Comparison of ENCODE assay signal across 19 cellular contexts in genomic region chr3:4343258-4343657, GRCh38. TPM values are rescaled to one million over a fixed set of nuclear protein-coding genes. Genes with fewer than 3 reads are reported as not detected.
A peak's percentile ranks its signal among the peaks of the same experiment; 100 is the strongest.
DNase-seq lines count a peak whose midpoint lies in the region; FAIRE-seq and TF ChIP-seq lines count a peak whose summit lies in the region.
"Had no signal": no experiment of that assay in that cellular context is flagged by ENCODE, and none has a peak within 500 bp of the region (broad histone marks: within the 10 kb centered on the region; RNA-seq: fewer than 3 reads in every experiment).

No MANE protein-coding gene starts in this region.

- TF ChIP-seq CTCF in MCF 10A (IDR thresholded peaks at IDR 0.05; ENCODE audit: unreplicated experiment) (no peak), breast epithelium (IDR thresholded peaks at IDR 0.05) (no peak), fibroblast of lung (conservative IDR thresholded peaks at IDR 0.05 in 1 of 2, IDR thresholded peaks at IDR 0.05 in 1 of 2; ENCODE audit: low read depth in 1 of 2, low read length in 2 of 2) (no peak), Caco-2 (IDR thresholded peaks at IDR 0.05; ENCODE audit: insufficient read depth in 1 of 2, low read depth in 1 of 2, low read length in 1 of 2, severe bottlenecking in 1 of 2, unreplicated experiment in 1 of 2) (no peak)

- DNase-seq in MCF 10A (ENCODE audit: unreplicated experiment) (peak; percentile 3), breast epithelium (ENCODE audit: low spot score in 2 of 2) (no peak), RPMI7951 (ENCODE audit: low read depth) (peak; percentile 76), fibroblast of lung (ENCODE audit: low read depth in 2 of 2) (peak; percentile 17 to 92), SKM-1 (lab: John Stamatoyannopoulos, UW; ENCODE audit: unreplicated experiment) (no peak), Caco-2 (no peak), RPMI8226 (no peak), GM19239 (ENCODE audit: insufficient read length, low spot score) (no peak)
- DNase-seq: ACHN; NCI-H187 treated with DMSO at 0.1 percent for 48 hours; NCI-H82; stimulated activated CD4-positive, alpha-beta T cell treated with anti-CD3 and anti-CD28 coated beads, Interleukin-15, amount 100 ng/mL, for 24 hours had no signal

- no peaks in the 10 kb centered on the region for H4K20me1 ChIP-seq in fibroblast of lung (ENCODE audit: control insufficient read depth, extremely low read depth, insufficient read depth, low read length)

- H3K9me3 ChIP-seq in breast epithelium, result no peaks in the 10 kb centered on the region
- no peaks in the 10 kb centered on the region for H3K9me3 ChIP-seq in fibroblast of lung (ENCODE audit: control insufficient read depth, insufficient read depth, low read depth, low read length)
- no peaks in the 10 kb centered on the region for H3K9me3 ChIP-seq in Caco-2
- H3K9me3 ChIP-seq: esophagus muscularis mucosa, SJSA1, thoracic aorta had no signal

- TF ChIP-seq POLR2A in breast epithelium (IDR thresholded peaks at IDR 0.05), result no peak

- H3K4me2 ChIP-seq in fibroblast of lung (ENCODE audit: extremely low read depth, insufficient read depth, low read length), result no peak overlapping the region

- H2AFZ ChIP-seq in fibroblast of lung (ENCODE audit: low read length), result no peak overlapping the region

- H3K4me3 ChIP-seq in breast epithelium (no peak overlapping the region), fibroblast of lung (replicated peaks in 1 of 4; ENCODE audit: control extremely low read depth in 1 of 4, insufficient read depth in 1 of 4, low read depth in 3 of 4, low read length in 4 of 4) (no peak overlapping the region), Caco-2 (ENCODE audit: low read depth, low read length) (no peak overlapping the region)
- H3K4me3 ChIP-seq: coronary artery, esophagus muscularis mucosa, GM12878, SJSA1, thoracic aorta had no signal

- H3K4me1 Mint-ChIP-seq in MCF 10A (ENCODE audit: insufficient read depth, unreplicated experiment) (no peaks in the 10 kb centered on the region), Caco-2 (ENCODE audit: low read depth, unreplicated experiment) (no peaks in the 10 kb centered on the region)

- no peaks in the 10 kb centered on the region for H3K79me2 ChIP-seq in fibroblast of lung (ENCODE audit: control insufficient read depth, insufficient read depth, low read length)

- no peak overlapping the region for H3K9ac ChIP-seq in fibroblast of lung (ENCODE audit: insufficient read depth, low read length)

- no peaks in the 10 kb centered on the region for H3K4me1 ChIP-seq in breast epithelium
- H3K4me1 ChIP-seq in fibroblast of lung (ENCODE audit: control insufficient read depth, extremely low read depth, insufficient read depth, low read length), result no peaks in the 10 kb centered on the region
- H3K4me1 ChIP-seq in Caco-2, result no peaks in the 10 kb centered on the region
- H3K4me1 ChIP-seq: SJSA1 had no signal

- intact Hi-C loops in MCF 10A (cut with micrococcal nuclease), result no loop called here
- intact Hi-C loops in breast epithelium (cut with DNase I; ENCODE audit: low total_unique reads), result no loop called here
- intact Hi-C loops in Caco-2 (cut with micrococcal nuclease; ENCODE audit: unreplicated experiment), result no loop called here

- BruUV-seq in MCF 10A (replicated peaks; lab: Mats Ljungman, UMichigan) (no TSS peak), Caco-2 (replicated peaks; lab: Mats Ljungman, UMichigan) (no TSS peak)

- no peak overlapping the region for H3K27ac Mint-ChIP-seq in MCF 10A (ENCODE audit: low read depth, unreplicated experiment)
- no peak overlapping the region for H3K27ac Mint-ChIP-seq in Caco-2 (ENCODE audit: unreplicated experiment)

- H3K27ac ChIP-seq in breast epithelium, result peak overlapping the region in 1 of 2 donors; percentile 21
- no peak overlapping the region for H3K27ac ChIP-seq in fibroblast of lung (ENCODE audit: insufficient read depth, low read length)
- H3K27ac ChIP-seq: coronary artery, esophagus muscularis mucosa, SJSA1, thoracic aorta, VCaP had no signal

- H3K27me3 Mint-ChIP-seq in MCF 10A (ENCODE audit: insufficient read depth, unreplicated experiment) (no peaks in the 10 kb centered on the region), Caco-2 (ENCODE audit: insufficient read depth, unreplicated experiment) (no peaks in the 10 kb centered on the region)

- POLR2A ChIA-PET in MCF 10A (lab: Yijun Ruan, JAX), result interaction anchor here (1.1 kb wide), 1 partner anchor 39 kb away, joined by 4 read pairs; no protein-coding TSS in a partner anchor
- POLR2A ChIA-PET in Caco-2 (lab: Charles Lee), result no interaction called here

- CTCF ChIA-PET in MCF 10A (lab: Yijun Ruan, JAX), result interaction anchor here (0.7 to 20.2 kb wide), 5 partner anchors 10 to 288 kb away, joined by 3 to 288 read pairs (median 4); no protein-coding TSS in a partner anchor
- CTCF ChIA-PET in Caco-2 (lab: Charles Lee), result no interaction called here

- no peaks in the 10 kb centered on the region for H3K36me3 ChIP-seq in breast epithelium
- H3K36me3 ChIP-seq in fibroblast of lung (ENCODE audit: control insufficient read depth, insufficient read depth, low read length), result no peaks in the 10 kb centered on the region
- no peaks in the 10 kb centered on the region for H3K36me3 ChIP-seq in Caco-2 (ENCODE audit: control insufficient read depth, insufficient read depth, low read length)
- H3K36me3 ChIP-seq: esophagus muscularis mucosa, SJSA1, thoracic aorta had no signal

- H3K9me3 Mint-ChIP-seq in MCF 10A (ENCODE audit: unreplicated experiment) (no peaks in the 10 kb centered on the region), Caco-2 (ENCODE audit: unreplicated experiment) (no peaks in the 10 kb centered on the region)
- H3K9me3 Mint-ChIP-seq: activated naive CD4-positive, alpha-beta T cell treated with anti-CD3 and anti-CD28 coated beads, Interleukin-2, amount 50 U/mL, for 72 hours had no signal

- H3K4me3 Mint-ChIP-seq in MCF 10A (ENCODE audit: unreplicated experiment), result no peak overlapping the region
- no peak overlapping the region for H3K4me3 Mint-ChIP-seq in Caco-2 (ENCODE audit: unreplicated experiment)

- peaks cover 5% of the 10 kb centered on the region for H3K36me3 Mint-ChIP-seq in MCF 10A (ENCODE audit: insufficient read depth, unreplicated experiment)
- no peaks in the 10 kb centered on the region for H3K36me3 Mint-ChIP-seq in Caco-2 (ENCODE audit: insufficient read depth, unreplicated experiment)

- H3K27me3 ChIP-seq in breast epithelium (no peaks in the 10 kb centered on the region), fibroblast of lung (ENCODE audit: control insufficient read depth, insufficient read depth, low read length) (no peaks in the 10 kb centered on the region), Caco-2 (replicated peaks; ENCODE audit: control insufficient read depth, insufficient read depth, low read length) (0 out of 2 replicates have a peak, but pooled peaks cover 1% of the 10 kb centered on the region)
- H3K27me3 ChIP-seq: esophagus muscularis mucosa, SJSA1 had no signal

- no peak for FAIRE-seq in GM19239 (lab: Jason Lieb, UNC)
- FAIRE-seq: GM12878 had no signal

RNA-seq across cellular contexts. Expression of gene SETMAR, which starts 40.1 kb away (rescaled TPM):
- total RNA-seq in MCF 10A (2022), result 5.1 and 8.3 TPM in 2 replicates
- total RNA-seq in breast epithelium, result 10 to 100 TPM; 35.1 to 58.7 (median 46.7) TPM
- total RNA-seq in RPMI7951 (2014; rRNA removed; shearing (Covaris generic)), result 10.5 and 13.8 TPM in 2 replicates
- 13.9 and 14.1 TPM in 2 replicates for total RNA-seq in fibroblast of lung
- 12.3 and 14.7 TPM in 2 replicates for polyA plus RNA-seq in fibroblast of lung
- 8.9 and 11.8 TPM in 2 replicates for polyA plus RNA-seq in fibroblast of lung (2012)
- polyA minus RNA-seq in fibroblast of lung (ENCODE audit: low replicate concordance), result 6.0 TPM in 1 of 2 replicates, not detected in the other
- total RNA-seq in Caco-2 (2022), result 11.7 and 11.8 TPM in 2 replicates

Comparison
In these comparisons a context has a peak if more than half of its experiments do, and no peak if none do; other contexts are left out.
1. DNase-seq: peak in MCF 10A (single experiment), RPMI7951 (single experiment) and fibroblast of lung (2 of 2); none in breast epithelium (0 of 2), SKM-1 (single experiment), Caco-2 (0 of 2), RPMI8226 (single experiment) and GM19239 (single experiment).